Comparison of ENCODE assay signal across 10 cellular contexts in genomic region chr15:101773496-101774100, GRCh38.
A peak's percentile ranks its signal among the peaks of the same experiment; 100 is the strongest.
DNase-seq lines count a peak whose midpoint lies in the region; ATAC-seq and TF ChIP-seq lines count a peak whose summit lies in the region.
"Had no signal": no experiment of that assay in that cellular context is flagged by ENCODE, and none has a peak within 500 bp of the region (broad histone marks: within the 10 kb centered on the region; RNA-seq: fewer than 3 reads in every experiment).

No MANE protein-coding gene starts in this region.

- no peak for ATAC-seq in HG02973 (IDR thresholded peaks at IDR 0.05; ENCODE audit: unreplicated experiment)
- ATAC-seq: effector memory CD8-positive, alpha-beta T cell; left lung had no signal

- DNase-seq in GM10266 (ENCODE audit: extremely low spot score) (no peak), NCI-H526 treated with DMSO at 0.1 percent for 48 hours (lab: John Stamatoyannopoulos, UW) (peak; percentile 5), epithelial cell of esophagus (ENCODE audit: low read depth) (peak; percentile 25), kidney glomerular epithelial cell (lab: John Stamatoyannopoulos, UW) (no peak), NCI-H1048 (lab: John Stamatoyannopoulos, UW) (no peak)
- DNase-seq in stimulated activated CD4-positive, alpha-beta T cell treated with anti-CD3 and anti-CD28 coated beads, Interleukin-2, amount 100 ng/mL, for 48 hours = no peak
- DNase-seq: effector memory CD8-positive, alpha-beta T cell had no signal

- H3K27ac ChIP-seq in C4-2B = no peak overlapping the region
- H3K27ac ChIP-seq: left lung had no signal

- H3K4me3 ChIP-seq in epithelial cell of esophagus (ENCODE audit: low read length) = no peak overlapping the region
- H3K4me3 ChIP-seq: left lung had no signal

- TF ChIP-seq CTCF in C4-2B (conservative IDR thresholded peaks at IDR 0.05) (peak; percentile 46), GM10266 (IDR thresholded peaks at IDR 0.05; ENCODE audit: control insufficient read depth, insufficient read depth, low read depth, missing control alignments) (peak; percentile 42), epithelial cell of esophagus (IDR thresholded peaks at IDR 0.05; ENCODE audit: insufficient read depth, low read depth, low read length, missing control alignments) (peak; percentile 55)

Comparison
In these comparisons a context has a peak if more than half of its experiments do, and no peak if none do; other contexts are left out.
1. DNase-seq: peak in NCI-H526 treated with DMSO at 0.1 percent for 48 hours (single experiment) and epithelial cell of esophagus (single experiment); none in GM10266 (single experiment), kidney glomerular epithelial cell (single experiment), NCI-H1048 (single experiment) and stimulated activated CD4-positive, alpha-beta T cell treated with anti-CD3 and anti-CD28 coated beads, Interleukin-2, amount 100 ng/mL, for 48 hours (0 of 2).
2. Peak in every context shown above with its lines, with median percentiles within 50 percentile points of each other: CTCF ChIP-seq.